In the genomic region with DNA sequence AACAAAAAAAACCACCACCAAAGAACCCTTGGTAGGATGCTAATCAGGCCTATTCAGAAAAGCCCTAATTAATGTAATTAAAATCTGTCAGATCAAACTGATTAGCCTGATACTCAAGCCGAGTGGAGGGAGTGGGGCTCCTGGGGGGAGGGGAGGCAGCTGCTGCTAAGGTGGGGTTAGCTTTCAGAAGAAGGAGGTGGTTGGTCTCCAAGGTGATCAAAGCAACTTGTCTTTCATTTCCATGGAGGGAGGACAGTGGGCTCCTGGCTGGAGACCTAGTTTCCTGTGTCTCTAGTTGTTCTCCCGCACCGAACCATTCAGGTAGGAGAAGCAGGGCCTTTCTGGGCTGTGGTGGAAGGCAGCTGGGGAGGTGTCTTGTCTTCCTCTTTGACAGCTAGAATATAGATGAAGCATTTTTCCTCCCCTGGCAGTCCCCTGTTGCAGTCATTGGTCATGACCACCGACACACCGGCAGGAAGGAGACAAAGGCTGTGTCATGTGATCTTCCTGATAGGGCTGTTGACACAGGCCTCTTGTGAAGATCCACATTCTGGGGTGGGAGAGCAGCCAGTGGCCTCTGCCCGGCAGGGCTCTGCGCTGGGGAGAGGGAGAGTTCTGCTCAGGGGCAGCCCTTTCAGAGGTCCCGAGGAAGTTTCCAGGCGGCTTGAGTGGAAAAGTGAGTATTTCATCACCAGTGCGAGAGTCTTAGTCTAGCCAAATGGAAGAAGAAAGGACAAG, we compare ENCODE assay signal across 1 cellular context.
A peak's percentile ranks its signal among the peaks of the same experiment; 100 is the strongest.
TF ChIP-seq lines count a peak whose summit lies in the region.

No MANE protein-coding gene starts in this region.

TF ChIP-seq in K562, 482 proteins besides CTCF, POLR2A, EP300 and RAD21 (continued from another document and continues in another):
- 0 out of 2 replicates have a peak, but pooled peaks have one; percentile 14 for TF ChIP-seq FOXJ2 (tag; IDR thresholded peaks at IDR 0.05)
- 0 out of 2 replicates have a peak, but pooled peaks have one; percentile 36 for TF ChIP-seq E2F3 (CRISPR knock-in tag; IDR thresholded peaks at IDR 0.05)
- TF ChIP-seq, protein P1, sequence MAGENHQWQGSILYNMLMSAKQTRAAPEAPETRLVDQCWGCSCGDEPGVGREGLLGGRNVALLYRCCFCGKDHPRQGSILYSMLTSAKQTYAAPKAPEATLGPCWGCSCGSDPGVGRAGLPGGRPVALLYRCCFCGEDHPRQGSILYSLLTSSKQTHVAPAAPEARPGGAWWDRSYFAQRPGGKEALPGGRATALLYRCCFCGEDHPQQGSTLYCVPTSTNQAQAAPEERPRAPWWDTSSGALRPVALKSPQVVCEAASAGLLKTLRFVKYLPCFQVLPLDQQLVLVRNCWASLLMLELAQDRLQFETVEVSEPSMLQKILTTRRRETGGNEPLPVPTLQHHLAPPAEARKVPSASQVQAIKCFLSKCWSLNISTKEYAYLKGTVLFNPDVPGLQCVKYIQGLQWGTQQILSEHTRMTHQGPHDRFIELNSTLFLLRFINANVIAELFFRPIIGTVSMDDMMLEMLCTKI (IDR thresholded peaks at IDR 0.05; ENCODE audit: partially characterized antibody): no peak
- TF ChIP-seq CHD1 (IDR thresholded peaks at IDR 0.05; ENCODE audit: low read length): no peak
- TF ChIP-seq ZNF347 (CRISPR knock-in tag; IDR thresholded peaks at IDR 0.05; ENCODE audit: low read depth): no peak
- no peak for TF ChIP-seq NR1H2 (CRISPR knock-in tag; IDR thresholded peaks at IDR 0.05)
- peak; percentile 17; the same call in 1 of the 2 replicates for TF ChIP-seq SMARCA4 (IDR thresholded peaks at IDR 0.05)
- peak in 1 of 2 experiments; percentile 46; a peak in 1 of 4 replicates for TF ChIP-seq TEAD1 (CRISPR knock-in tag; IDR thresholded peaks at IDR 0.05)
- peak; percentile 45; the same call in 1 of the 2 replicates for TF ChIP-seq ATF7 (IDR thresholded peaks at IDR 0.05)
- TF ChIP-seq ZNF766 (CRISPR knock-in tag; conservative IDR thresholded peaks at IDR 0.05): no peak
- TF ChIP-seq BHLHE40 (IDR thresholded peaks at IDR 0.05; ENCODE audit: low read length): 0 out of 2 replicates have a peak, but pooled peaks have one; percentile 27
- peak; percentile 55; the same call in 1 of the 2 replicates for TF ChIP-seq CTBP1 (IDR thresholded peaks at IDR 0.05; ENCODE audit: borderline replicate concordance)
- TF ChIP-seq ERF (CRISPR knock-in tag; IDR thresholded peaks at IDR 0.05): peak; percentile 68; the same call in 1 of the 2 replicates
- peak; percentile 77 for TF ChIP-seq RAD51 (IDR thresholded peaks at IDR 0.05; ENCODE audit: borderline replicate concordance, low read depth)
- no peak for TF ChIP-seq NFE2 (IDR thresholded peaks at IDR 0.05; ENCODE audit: low read depth)
- TF ChIP-seq ZNF175 (CRISPR knock-in tag; IDR thresholded peaks at IDR 0.05; ENCODE audit: low read depth): peak; percentile 43; the same call in 1 of the 2 replicates
- no peak for TF ChIP-seq PURB (CRISPR knock-in tag; IDR thresholded peaks at IDR 0.05; ENCODE audit: low read depth)
- no peak for TF ChIP-seq ATF1 (CRISPR knock-in tag; IDR thresholded peaks at IDR 0.05)
- TF ChIP-seq ATF1 (tag; IDR thresholded peaks at IDR 0.05): peak; percentile 44; the same call in 1 of the 2 replicates
- no peak for TF ChIP-seq EWSR1 (IDR thresholded peaks at IDR 0.05; ENCODE audit: borderline replicate concordance, low read depth, partially characterized antibody)
- peak; percentile 34; the same call in 1 of the 2 replicates for TF ChIP-seq MTA3 (IDR thresholded peaks at IDR 0.05; ENCODE audit: borderline replicate concordance)
- TF ChIP-seq HCFC1 (IDR thresholded peaks at IDR 0.05; ENCODE audit: low read depth, low read length): no peak
- TF ChIP-seq, protein P2, sequence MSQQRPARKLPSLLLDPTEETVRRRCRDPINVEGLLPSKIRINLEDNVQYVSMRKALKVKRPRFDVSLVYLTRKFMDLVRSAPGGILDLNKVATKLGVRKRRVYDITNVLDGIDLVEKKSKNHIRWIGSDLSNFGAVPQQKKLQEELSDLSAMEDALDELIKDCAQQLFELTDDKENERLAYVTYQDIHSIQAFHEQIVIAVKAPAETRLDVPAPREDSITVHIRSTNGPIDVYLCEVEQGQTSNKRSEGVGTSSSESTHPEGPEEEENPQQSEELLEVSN (IDR thresholded peaks at IDR 0.05; ENCODE audit: borderline replicate concordance in 1 of 2, extremely low read depth in 1 of 2, insufficient read depth in 1 of 2, insufficient read length in 1 of 2, low read depth in 1 of 2, low read length in 1 of 2, poor library complexity in 1 of 2, severe bottlenecking in 1 of 2): no peak
- no peak for TF ChIP-seq ELF2 (CRISPR knock-in tag; IDR thresholded peaks at IDR 0.05)
- TF ChIP-seq MEIS2 (IDR thresholded peaks at IDR 0.05; ENCODE audit: partially characterized antibody): peak; percentile 19
- peak; percentile 92 for TF ChIP-seq TOE1 (IDR thresholded peaks at IDR 0.05; ENCODE audit: borderline replicate concordance)
- TF ChIP-seq TOE1 (CRISPR knock-in tag; IDR thresholded peaks at IDR 0.05; ENCODE audit: borderline replicate concordance, low read depth): no peak
- TF ChIP-seq, protein P3, sequence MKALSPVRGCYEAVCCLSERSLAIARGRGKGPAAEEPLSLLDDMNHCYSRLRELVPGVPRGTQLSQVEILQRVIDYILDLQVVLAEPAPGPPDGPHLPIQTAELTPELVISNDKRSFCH (CRISPR knock-in tag; IDR thresholded peaks at IDR 0.05): no peak
- TF ChIP-seq, protein P3 (tag; IDR thresholded peaks at IDR 0.05): 0 out of 2 replicates have a peak, but pooled peaks have one; percentile 27
- no peak for TF ChIP-seq ETS2 (tag; IDR thresholded peaks at IDR 0.05; ENCODE audit: borderline replicate concordance, poor library complexity, severe bottlenecking)
- TF ChIP-seq NELFE (IDR thresholded peaks at IDR 0.05; ENCODE audit: insufficient read depth, insufficient read length): no peak
- TF ChIP-seq, protein P4, sequence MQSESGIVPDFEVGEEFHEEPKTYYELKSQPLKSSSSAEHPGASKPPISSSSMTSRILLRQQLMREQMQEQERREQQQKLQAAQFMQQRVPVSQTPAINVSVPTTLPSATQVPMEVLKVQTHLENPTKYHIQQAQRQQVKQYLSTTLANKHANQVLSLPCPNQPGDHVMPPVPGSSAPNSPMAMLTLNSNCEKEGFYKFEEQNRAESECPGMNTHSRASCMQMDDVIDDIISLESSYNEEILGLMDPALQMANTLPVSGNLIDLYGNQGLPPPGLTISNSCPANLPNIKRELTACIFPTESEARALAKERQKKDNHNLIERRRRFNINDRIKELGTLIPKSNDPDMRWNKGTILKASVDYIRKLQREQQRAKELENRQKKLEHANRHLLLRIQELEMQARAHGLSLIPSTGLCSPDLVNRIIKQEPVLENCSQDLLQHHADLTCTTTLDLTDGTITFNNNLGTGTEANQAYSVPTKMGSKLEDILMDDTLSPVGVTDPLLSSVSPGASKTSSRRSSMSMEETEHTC (IDR thresholded peaks at IDR 0.05): 0 out of 2 replicates have a peak, but pooled peaks have one; percentile 51
- TF ChIP-seq TSC22D4 (tag; IDR thresholded peaks at IDR 0.05): no peak
- no peak for TF ChIP-seq NR2F6 (CRISPR knock-in tag; IDR thresholded peaks at IDR 0.05)
- TF ChIP-seq ZNF696 (CRISPR knock-in tag; conservative IDR thresholded peaks at IDR 0.05): 0 out of 2 replicates have a peak, but pooled peaks have one; percentile 8
- TF ChIP-seq JUND (IDR thresholded peaks at IDR 0.05; ENCODE audit: borderline replicate concordance, low read depth, low read length): peak; percentile 26; the same call in 1 of the 2 replicates
- no peak for TF ChIP-seq JUND (tag; IDR thresholded peaks at IDR 0.05; ENCODE audit: borderline replicate concordance, low read depth, low read length)
- TF ChIP-seq, protein P5, sequence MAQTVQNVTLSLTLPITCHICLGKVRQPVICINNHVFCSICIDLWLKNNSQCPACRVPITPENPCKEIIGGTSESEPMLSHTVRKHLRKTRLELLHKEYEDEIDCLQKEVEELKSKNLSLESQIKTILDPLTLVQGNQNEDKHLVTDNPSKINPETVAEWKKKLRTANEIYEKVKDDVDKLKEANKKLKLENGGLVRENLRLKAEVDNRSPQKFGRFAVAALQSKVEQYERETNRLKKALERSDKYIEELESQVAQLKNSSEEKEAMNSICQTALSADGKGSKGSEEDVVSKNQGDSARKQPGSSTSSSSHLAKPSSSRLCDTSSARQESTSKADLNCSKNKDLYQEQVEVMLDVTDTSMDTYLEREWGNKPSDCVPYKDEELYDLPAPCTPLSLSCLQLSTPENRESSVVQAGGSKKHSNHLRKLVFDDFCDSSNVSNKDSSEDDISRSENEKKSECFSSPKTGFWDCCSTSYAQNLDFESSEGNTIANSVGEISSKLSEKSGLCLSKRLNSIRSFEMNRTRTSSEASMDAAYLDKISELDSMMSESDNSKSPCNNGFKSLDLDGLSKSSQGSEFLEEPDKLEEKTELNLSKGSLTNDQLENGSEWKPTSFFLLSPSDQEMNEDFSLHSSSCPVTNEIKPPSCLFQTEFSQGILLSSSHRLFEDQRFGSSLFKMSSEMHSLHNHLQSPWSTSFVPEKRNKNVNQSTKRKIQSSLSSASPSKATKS (CRISPR knock-in tag; IDR thresholded peaks at IDR 0.05): no peak
- TF ChIP-seq FOXK1 (CRISPR knock-in tag; IDR thresholded peaks at IDR 0.05; ENCODE audit: borderline replicate concordance): no peak
- peak; percentile 64; a peak in 2 of 4 replicates for TF ChIP-seq FOXK2 (conservative IDR thresholded peaks at IDR 0.05 in 1 of 2, IDR thresholded peaks at IDR 0.05 in 1 of 2; ENCODE audit: low read depth in 2 of 2)
- TF ChIP-seq, protein P6, sequence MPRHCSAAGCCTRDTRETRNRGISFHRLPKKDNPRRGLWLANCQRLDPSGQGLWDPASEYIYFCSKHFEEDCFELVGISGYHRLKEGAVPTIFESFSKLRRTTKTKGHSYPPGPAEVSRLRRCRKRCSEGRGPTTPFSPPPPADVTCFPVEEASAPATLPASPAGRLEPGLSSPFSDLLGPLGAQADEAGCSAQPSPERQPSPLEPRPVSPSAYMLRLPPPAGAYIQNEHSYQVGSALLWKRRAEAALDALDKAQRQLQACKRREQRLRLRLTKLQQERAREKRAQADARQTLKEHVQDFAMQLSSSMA (CRISPR knock-in tag; IDR thresholded peaks at IDR 0.05): no peak
- TF ChIP-seq DPF2 (IDR thresholded peaks at IDR 0.05): peak; percentile 51; the same call in 1 of the 2 replicates
- no peak for TF ChIP-seq TAF7 (tag; IDR thresholded peaks at IDR 0.05)
- TF ChIP-seq ADNP (tag; IDR thresholded peaks at IDR 0.05): no peak
- TF ChIP-seq, protein P7, sequence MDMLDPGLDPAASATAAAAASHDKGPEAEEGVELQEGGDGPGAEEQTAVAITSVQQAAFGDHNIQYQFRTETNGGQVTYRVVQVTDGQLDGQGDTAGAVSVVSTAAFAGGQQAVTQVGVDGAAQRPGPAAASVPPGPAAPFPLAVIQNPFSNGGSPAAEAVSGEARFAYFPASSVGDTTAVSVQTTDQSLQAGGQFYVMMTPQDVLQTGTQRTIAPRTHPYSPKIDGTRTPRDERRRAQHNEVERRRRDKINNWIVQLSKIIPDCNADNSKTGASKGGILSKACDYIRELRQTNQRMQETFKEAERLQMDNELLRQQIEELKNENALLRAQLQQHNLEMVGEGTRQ (CRISPR knock-in tag; IDR thresholded peaks at IDR 0.05): peak; percentile 76
- 0 out of 2 replicates have a peak, but pooled peaks have one; percentile 37 for TF ChIP-seq DMBX1 (CRISPR knock-in tag; IDR thresholded peaks at IDR 0.05; ENCODE audit: borderline replicate concordance)
- TF ChIP-seq, protein P8, sequence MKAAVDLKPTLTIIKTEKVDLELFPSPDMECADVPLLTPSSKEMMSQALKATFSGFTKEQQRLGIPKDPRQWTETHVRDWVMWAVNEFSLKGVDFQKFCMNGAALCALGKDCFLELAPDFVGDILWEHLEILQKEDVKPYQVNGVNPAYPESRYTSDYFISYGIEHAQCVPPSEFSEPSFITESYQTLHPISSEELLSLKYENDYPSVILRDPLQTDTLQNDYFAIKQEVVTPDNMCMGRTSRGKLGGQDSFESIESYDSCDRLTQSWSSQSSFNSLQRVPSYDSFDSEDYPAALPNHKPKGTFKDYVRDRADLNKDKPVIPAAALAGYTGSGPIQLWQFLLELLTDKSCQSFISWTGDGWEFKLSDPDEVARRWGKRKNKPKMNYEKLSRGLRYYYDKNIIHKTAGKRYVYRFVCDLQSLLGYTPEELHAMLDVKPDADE (conservative IDR thresholded peaks at IDR 0.05; ENCODE audit: control insufficient read depth, low read depth, low read length): no peak
- TF ChIP-seq, protein P9, sequence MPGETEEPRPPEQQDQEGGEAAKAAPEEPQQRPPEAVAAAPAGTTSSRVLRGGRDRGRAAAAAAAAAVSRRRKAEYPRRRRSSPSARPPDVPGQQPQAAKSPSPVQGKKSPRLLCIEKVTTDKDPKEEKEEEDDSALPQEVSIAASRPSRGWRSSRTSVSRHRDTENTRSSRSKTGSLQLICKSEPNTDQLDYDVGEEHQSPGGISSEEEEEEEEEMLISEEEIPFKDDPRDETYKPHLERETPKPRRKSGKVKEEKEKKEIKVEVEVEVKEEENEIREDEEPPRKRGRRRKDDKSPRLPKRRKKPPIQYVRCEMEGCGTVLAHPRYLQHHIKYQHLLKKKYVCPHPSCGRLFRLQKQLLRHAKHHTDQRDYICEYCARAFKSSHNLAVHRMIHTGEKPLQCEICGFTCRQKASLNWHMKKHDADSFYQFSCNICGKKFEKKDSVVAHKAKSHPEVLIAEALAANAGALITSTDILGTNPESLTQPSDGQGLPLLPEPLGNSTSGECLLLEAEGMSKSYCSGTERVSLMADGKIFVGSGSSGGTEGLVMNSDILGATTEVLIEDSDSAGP (CRISPR knock-in tag; IDR thresholded peaks at IDR 0.05): no peak
- no peak for TF ChIP-seq MAFK (IDR thresholded peaks at IDR 0.05; ENCODE audit: low read length)
- no peak for TF ChIP-seq MTA1 (IDR thresholded peaks at IDR 0.05; ENCODE audit: borderline replicate concordance)
- peak; percentile 52; the same call in 1 of the 2 replicates for TF ChIP-seq ZNF41 (CRISPR knock-in tag; conservative IDR thresholded peaks at IDR 0.05)
- TF ChIP-seq MAZ (CRISPR knock-in tag; conservative IDR thresholded peaks at IDR 0.05 in 1 of 2, IDR thresholded peaks at IDR 0.05 in 1 of 2): peak in 1 of 2 experiments; percentile 25; a peak in 2 of 4 replicates
- no peak for TF ChIP-seq RFX1 (IDR thresholded peaks at IDR 0.05)
- TF ChIP-seq OTX1 (CRISPR knock-in tag; IDR thresholded peaks at IDR 0.05): 0 out of 2 replicates have a peak, but pooled peaks have one; percentile 38
- TF ChIP-seq LCOR (CRISPR knock-in tag; IDR thresholded peaks at IDR 0.05): no peak
- TF ChIP-seq, protein P10, sequence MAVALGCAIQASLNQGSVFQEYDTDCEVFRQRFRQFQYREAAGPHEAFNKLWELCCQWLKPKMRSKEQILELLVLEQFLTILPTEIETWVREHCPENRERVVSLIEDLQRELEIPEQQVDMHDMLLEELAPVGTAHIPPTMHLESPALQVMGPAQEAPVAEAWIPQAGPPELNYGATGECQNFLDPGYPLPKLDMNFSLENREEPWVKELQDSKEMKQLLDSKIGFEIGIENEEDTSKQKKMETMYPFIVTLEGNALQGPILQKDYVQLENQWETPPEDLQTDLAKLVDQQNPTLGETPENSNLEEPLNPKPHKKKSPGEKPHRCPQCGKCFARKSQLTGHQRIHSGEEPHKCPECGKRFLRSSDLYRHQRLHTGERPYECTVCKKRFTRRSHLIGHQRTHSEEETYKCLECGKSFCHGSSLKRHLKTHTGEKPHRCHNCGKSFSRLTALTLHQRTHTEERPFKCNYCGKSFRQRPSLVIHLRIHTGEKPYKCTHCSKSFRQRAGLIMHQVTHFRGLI (CRISPR knock-in tag; IDR thresholded peaks at IDR 0.05): 0 out of 2 replicates have a peak, but pooled peaks have one; percentile 47
- peak; percentile 59 for TF ChIP-seq SMAD4 (CRISPR knock-in tag; conservative IDR thresholded peaks at IDR 0.05)
